23 cellular contexts compared by ENCODE assay signal in the genomic region with DNA sequence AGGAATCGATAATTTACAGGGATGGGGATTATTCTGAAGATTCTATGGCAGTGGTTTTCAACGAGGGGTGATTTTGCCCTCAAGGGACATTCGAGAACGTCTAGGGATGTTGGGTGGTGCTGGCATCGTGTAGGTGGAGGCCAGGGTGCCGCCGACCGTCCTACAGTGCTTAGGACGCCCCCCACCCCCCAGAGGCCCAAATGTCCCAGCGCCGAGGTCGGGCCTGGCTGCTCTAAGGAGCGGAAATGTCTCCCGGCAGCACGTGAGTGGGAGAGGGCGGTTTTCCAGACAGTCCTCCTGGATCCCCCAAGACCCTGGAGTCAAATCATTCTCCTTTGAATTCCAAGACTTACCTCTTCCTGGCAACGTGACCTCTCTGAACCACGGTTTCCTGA.
"Had no signal": no experiment of that assay in that cellular context is flagged by ENCODE, and none has a peak within 500 bp of the region (broad histone marks: within the 10 kb centered on the region; RNA-seq: fewer than 3 reads in every experiment).

No MANE protein-coding gene starts in this region.

- H3K9me3 Mint-ChIP-seq: activated naive CD4-positive, alpha-beta T cell treated with anti-CD3 and anti-CD28 coated beads, Interleukin-2, amount 50 U/mL, for 72 hours; activated naive CD8-positive, alpha-beta T cell treated with anti-CD3 and anti-CD28 coated beads, Interleukin-2, amount 50 U/mL, for 24 hours; activated T-cell treated with anti-CD3 and anti-CD28 coated beads, Interleukin-2, amount 50 U/mL, for 4 hours had no signal

- H3K27me3 ChIP-seq: ascending aorta, brain microvascular endothelial cell had no signal

- H3K36me3 ChIP-seq: ascending aorta, brain microvascular endothelial cell, cardiac muscle cell had no signal

- H3K4me1 ChIP-seq: ascending aorta had no signal

- H3K9me3 ChIP-seq: ascending aorta had no signal

- H3K4me3 Mint-ChIP-seq: activated CD8-positive, alpha-beta T cell treated with anti-CD3 and anti-CD28 coated beads, Interleukin-2, amount 10 ng/mL, durations not matched to agents 7 days and 5 days; activated naive CD8-positive, alpha-beta T cell treated with anti-CD3 and anti-CD28 coated beads, Interleukin-2, amount 50 U/mL, for 24 hours; activated T-cell treated with anti-CD3 and anti-CD28 coated beads, Interleukin-2, amount 50 U/mL, for 4 hours; T-helper 17 cell; WTC11 had no signal

- H3K36me3 Mint-ChIP-seq: activated naive CD4-positive, alpha-beta T cell treated with anti-CD3 and anti-CD28 coated beads, Interleukin-2, amount 50 U/mL, for 72 hours; WTC11 had no signal

- H3K27me3 Mint-ChIP-seq: activated naive CD8-positive, alpha-beta T cell treated with anti-CD3 and anti-CD28 coated beads, Interleukin-2, amount 50 U/mL, for 24 hours had no signal

- H3K4me1 Mint-ChIP-seq: activated naive CD8-positive, alpha-beta T cell treated with anti-CD3 and anti-CD28 coated beads, Interleukin-2, amount 50 U/mL, for 24 hours; T-helper 17 cell had no signal

- H3K27ac Mint-ChIP-seq: activated CD8-positive, alpha-beta T cell treated with anti-CD3 and anti-CD28 coated beads, Interleukin-2, amount 10 ng/mL, durations not matched to agents 7 days and 5 days; activated naive CD4-positive, alpha-beta T cell treated with anti-CD3 and anti-CD28 coated beads, Interleukin-2, amount 50 U/mL, for 72 hours; activated naive CD8-positive, alpha-beta T cell treated with anti-CD3 and anti-CD28 coated beads, Interleukin-2, amount 50 U/mL, for 24 hours; T-helper 17 cell; WTC11 had no signal

- H3K27ac ChIP-seq: ascending aorta, brain microvascular endothelial cell, cardiac muscle cell had no signal

- DNase-seq: activated CD4-positive, alpha-beta T cell treated with anti-CD3 and anti-CD28 coated beads for 48 hours; activated CD4-positive, alpha-beta T cell treated with anti-CD3 and anti-CD28 coated beads, Interleukin-2, amount 50 U/mL, for 4 hours; activated CD4-positive, CD25-positive, alpha-beta regulatory T cell treated with anti-CD3 and anti-CD28 coated beads, Interleukin-2, amount 50 U/mL, for 72 hours; activated CD8-positive, alpha-beta memory T cell treated with anti-CD3 and anti-CD28 coated beads, Interleukin-2, amount 50 U/mL, for 48 hours; activated CD8-positive, alpha-beta T cell treated with anti-CD3 and anti-CD28 coated beads, Interleukin-2, amount 10 ng/mL, durations not matched to agents 7 days and 5 days; activated effector memory CD4-positive, alpha-beta T cell treated with anti-CD3 and anti-CD28 coated beads, Interleukin-2, amount 50 U/mL, for 16 hours; activated naive CD4-positive, alpha-beta T cell treated with Interleukin-2 at 50 U/mL for 16 hours; activated naive CD8-positive, alpha-beta T cell treated with anti-CD3 and anti-CD28 coated beads, Interleukin-2, amount 50 U/mL, for 24 hours; activated T-cell treated with anti-CD3 and anti-CD28 coated beads, Interleukin-2, amount 50 U/mL, for 4 hours; amniotic stem cell; brain microvascular endothelial cell; NCI-H1092; NCI-H2029; NCI-H345; NCI-H510A treated with DMSO at 0.1 percent for 48 hours; PC-3; SIG-M5; T-helper 17 cell; T-helper 9 cell had no signal

- ATAC-seq: activated CD8-positive, alpha-beta T cell treated with anti-CD3 and anti-CD28 coated beads, Interleukin-2, amount 10 ng/mL, durations not matched to agents 7 days and 5 days; activated naive CD4-positive, alpha-beta T cell treated with anti-CD3 and anti-CD28 coated beads, Interleukin-2, amount 50 U/mL, for 72 hours; activated naive CD8-positive, alpha-beta T cell treated with anti-CD3 and anti-CD28 coated beads, Interleukin-2, amount 50 U/mL, for 24 hours; activated T-cell treated with anti-CD3 and anti-CD28 coated beads, Interleukin-2, amount 50 U/mL, for 4 hours; PC-3; T-helper 17 cell; WTC11 had no signal

- H3K4me3 ChIP-seq: ascending aorta, cardiac muscle cell had no signal
